In genomic region chr11:125968363-125968762, GRCh38 we compare ENCODE assay signal across 12 cellular contexts. TPM values are rescaled to one million over a fixed set of nuclear protein-coding genes. Genes with fewer than 3 reads are reported as not detected.
DNase-seq lines count a peak whose midpoint lies in the region; ATAC-seq, FAIRE-seq and TF ChIP-seq lines count a peak whose summit lies in the region.
"Had no signal": no experiment of that assay in that cellular context is flagged by ENCODE, and none has a peak within 500 bp of the region (broad histone marks: within the 10 kb centered on the region; RNA-seq: fewer than 3 reads in every experiment).

No MANE protein-coding gene starts in this region.

- no peak overlapping the region for H2AFZ ChIP-seq in HepG2 (ENCODE audit: low read length)

- H3K27me3 ChIP-seq in HepG2 (ENCODE audit: control insufficient read depth in 1 of 2, insufficient read depth in 2 of 2, low read length in 2 of 2) = no peaks in the 10 kb centered on the region

- CTCF ChIA-PET in HepG2 (lab: Yijun Ruan, JAX; ENCODE audit: low intra/inter-chr PET ratio, low total read pairs) = no interaction called here
- CTCF ChIA-PET in activated CD8-positive, alpha-beta memory T cell treated with anti-CD3 and anti-CD28 coated beads, Interleukin-2, amount 10 ng/mL, durations not matched to agents 7 days and 5 days (lab: Charles Lee) = no interaction called here

- peak; percentile 88 for ATAC-seq in HepG2
- ATAC-seq in activated CD8-positive, alpha-beta memory T cell treated with anti-CD3 and anti-CD28 coated beads, Interleukin-2, amount 10 ng/mL, durations not matched to agents 7 days and 5 days = no peak

- peak; percentile 30 for FAIRE-seq in HepG2 (lab: Jason Lieb, UNC)

- DNase-seq in DMS53 treated with DMSO at 0.1 percent for 48 hours (lab: John Stamatoyannopoulos, UW; ENCODE audit: unreplicated experiment) = peak; percentile 48
- DNase-seq in NOMO-1 (lab: John Stamatoyannopoulos, UW; ENCODE audit: unreplicated experiment in 2 of 2) = peak; percentile 80 to 84
- DNase-seq in HepG2 (ENCODE audit: low spot score) = peak; percentile 70
- DNase-seq in A172 (ENCODE audit: low spot score) = no peak
- no peak for DNase-seq in NCI-H1417 (lab: John Stamatoyannopoulos, UW)
- no peak for DNase-seq in activated CD8-positive, alpha-beta memory T cell treated with anti-CD3 and anti-CD28 coated beads, Interleukin-2, amount 10 ng/mL, durations not matched to agents 7 days and 5 days
- DNase-seq in occipital lobe (lab: John Stamatoyannopoulos, UW) = no peak
- DNase-seq: activated CD4-positive, CD25-positive, alpha-beta regulatory T cell; activated CD8-positive, alpha-beta memory T cell treated with anti-CD3 and anti-CD28 coated beads for 24 hours; NCI-H2029 had no signal

- intact Hi-C loops in HepG2 (cut with micrococcal nuclease; ENCODE audit: unreplicated experiment) = no loop called here

- H3K4me2 ChIP-seq in HepG2 (ENCODE audit: low read depth, low read length) = peak overlapping the region; percentile 39

- H3K4me3 ChIP-seq in HepG2 (replicated peaks in 1 of 3; ENCODE audit: insufficient read depth in 1 of 3, low read depth in 2 of 3, low read length in 3 of 3) = no peak overlapping the region

- TF ChIP-seq RAD21 in HepG2 (CRISPR knock-in tag; IDR thresholded peaks at IDR 0.05) = no peak

- no peak overlapping the region; the same call in 1 of the 2 replicates for H3K9ac ChIP-seq in HepG2 (ENCODE audit: insufficient read depth, low read depth, low read length)

- H3K4me3 Mint-ChIP-seq in activated CD8-positive, alpha-beta memory T cell treated with anti-CD3 and anti-CD28 coated beads, Interleukin-2, amount 10 ng/mL, durations not matched to agents 7 days and 5 days = no peak overlapping the region

- H3K36me3 Mint-ChIP-seq in activated CD8-positive, alpha-beta memory T cell treated with anti-CD3 and anti-CD28 coated beads, Interleukin-2, amount 10 ng/mL, durations not matched to agents 7 days and 5 days = no peaks in the 10 kb centered on the region

- H3K36me3 ChIP-seq in HepG2 (replicated peaks in 1 of 2; ENCODE audit: control insufficient read depth in 1 of 2, insufficient read depth in 2 of 2, low read length in 2 of 2) = no peaks in the 10 kb centered on the region

- H3K27ac ChIP-seq in VCaP (peak overlapping the region; percentile 7), HepG2 (ENCODE audit: extremely low read length, insufficient read depth, low read length) (peak overlapping the region; percentile 50)

- H3K79me2 ChIP-seq in HepG2 (ENCODE audit: insufficient read depth, low read length) = no peaks in the 10 kb centered on the region

- in situ Hi-C loops in HepG2 (cut with HindIII; ENCODE audit: extremely low pct_ligation_motif_present, low pct_unique_long_range_greater_than_20kb) = no loop called here

- TF ChIP-seq EP300 in HepG2 (IDR thresholded peaks at IDR 0.05; ENCODE audit: low read depth in 2 of 2, low read length in 2 of 2) (peak in 1 of 2 experiments; percentile 36; a peak in 1 of 4 replicates), HepG2 (CRISPR knock-in tag; IDR thresholded peaks at IDR 0.05; ENCODE audit: borderline replicate concordance) (no peak)

- H3K27ac Mint-ChIP-seq in activated CD8-positive, alpha-beta memory T cell treated with anti-CD3 and anti-CD28 coated beads, Interleukin-2, amount 10 ng/mL, durations not matched to agents 7 days and 5 days = no peak overlapping the region

- TF ChIP-seq POLR2A in HepG2 (IDR thresholded peaks at IDR 0.05; ENCODE audit: insufficient read depth in 1 of 2, low read depth in 2 of 2, low read length in 2 of 2) = no peak

- peaks cover 13% of the 10 kb centered on the region for H3K27me3 Mint-ChIP-seq in activated CD8-positive, alpha-beta memory T cell treated with anti-CD3 and anti-CD28 coated beads, Interleukin-2, amount 10 ng/mL, durations not matched to agents 7 days and 5 days

- TF ChIP-seq CTCF in VCaP (conservative IDR thresholded peaks at IDR 0.05) (no peak), HepG2 (CRISPR knock-in tag; IDR thresholded peaks at IDR 0.05) (no peak)

- no peaks in the 10 kb centered on the region for H3K4me1 Mint-ChIP-seq in activated CD8-positive, alpha-beta memory T cell treated with anti-CD3 and anti-CD28 coated beads, Interleukin-2, amount 10 ng/mL, durations not matched to agents 7 days and 5 days

- BruUV-seq in HepG2 (replicated peaks; lab: Mats Ljungman, UMichigan) = no TSS peak

- POLR2A ChIA-PET in HepG2 (lab: Yijun Ruan, JAX) = no interaction called here

- H3K9me3 Mint-ChIP-seq in activated CD8-positive, alpha-beta memory T cell treated with anti-CD3 and anti-CD28 coated beads, Interleukin-2, amount 10 ng/mL, durations not matched to agents 7 days and 5 days (ENCODE audit: low read depth) = no peaks in the 10 kb centered on the region

- H3K4me1 ChIP-seq in HepG2 (ENCODE audit: insufficient read depth, low read length) = peaks cover 28% of the 10 kb centered on the region

- H3K9me3 ChIP-seq in HepG2 (ENCODE audit: low read length) = no peaks in the 10 kb centered on the region

- H4K20me1 ChIP-seq in HepG2 (ENCODE audit: insufficient read depth, low read length) = no peaks in the 10 kb centered on the region

- WGBS in HepG2 (ENCODE audit: low lambda C conversion rate) = 81% methylated on average over 7 of the region's 7 CpGs

TF ChIP-seq in HepG2, 621 proteins besides CTCF, POLR2A, EP300 and RAD21 (continues in another document):
- TF ChIP-seq ARID3A (IDR thresholded peaks at IDR 0.05; ENCODE audit: low read depth, low read length) (peak; percentile 65; the same call in 1 of the 2 replicates), AGO1 (IDR thresholded peaks at IDR 0.05; ENCODE audit: low read depth, low read length, poor library complexity, severe bottlenecking) (no peak), THYN1 (CRISPR knock-in tag; IDR thresholded peaks at IDR 0.05; ENCODE audit: borderline replicate concordance, low read depth) (no peak), IKZF5 (CRISPR knock-in tag; IDR thresholded peaks at IDR 0.05) (no peak), ZNF180 (CRISPR knock-in tag; IDR thresholded peaks at IDR 0.05; ENCODE audit: borderline replicate concordance, low read depth) (no peak), ZNF737 (CRISPR knock-in tag; IDR thresholded peaks at IDR 0.05; ENCODE audit: borderline replicate concordance) (no peak), GATAD2A (CRISPR knock-in tag; IDR thresholded peaks at IDR 0.05) (0 out of 2 replicates have a peak, but pooled peaks have one; percentile 31), MIXL1 (CRISPR knock-in tag; IDR thresholded peaks at IDR 0.05) (0 out of 2 replicates have a peak, but pooled peaks have one; percentile 28), GFI1 (CRISPR knock-in tag; IDR thresholded peaks at IDR 0.05; ENCODE audit: borderline replicate concordance) (peak; percentile 58; the same call in 1 of the 2 replicates), ZC3H13 (CRISPR knock-in tag; IDR thresholded peaks at IDR 0.05) (no peak), HNF4A (CRISPR knock-in tag; IDR thresholded peaks at IDR 0.05) (peak; percentile 77)

RNA-seq across cellular contexts. Expression of gene VSIG10L2, which starts 22.5 kb away (rescaled TPM):
- total RNA-seq in HepG2 (2016; rRNA removed; fragmentation: Illumina TruSeq; extraction: Trizol) (not detected in 2 replicates), occipital lobe (not detected)
- total RNA-seq in HepG2 (2016; cell fraction: cytosol; rRNA removed; fragmentation: Illumina TruSeq; extraction: Trizol; ENCODE audit: low read depth) = not detected in 2 replicates
- 0.04 TPM in 1 of 2 replicates, not detected in the other for total RNA-seq in HepG2 (2016; cell fraction: insoluble cytoplasmic fraction; rRNA removed; fragmentation: Illumina TruSeq; extraction: Trizol)
- not detected in 2 replicates for total RNA-seq in HepG2 (2016; cell fraction: membrane; rRNA removed; fragmentation: Illumina TruSeq; extraction: Trizol)
- not detected in 2 replicates for total RNA-seq in HepG2 (2016; cell fraction: nucleus; rRNA removed; fragmentation: Illumina TruSeq; extraction: Trizol)
- 0.13 and 0.21 TPM in 2 replicates for polyA plus RNA-seq in HepG2 (2011; rRNA removed)
- polyA plus RNA-seq in HepG2 (2011; cell fraction: cytosol; rRNA removed) = 0.04 and 0.05 TPM in 2 replicates
- 0.16 and 0.27 TPM in 2 replicates for polyA plus RNA-seq in HepG2 (2011; cell fraction: nucleus; rRNA removed)
- 0.07 TPM in 1 of 2 replicates, not detected in the other for polyA plus RNA-seq in HepG2 (2012)
- polyA plus RNA-seq in HepG2 (2016; cell fraction: cytosol; fragmentation: Illumina TruSeq; extraction: Trizol; ENCODE audit: low read depth) = not detected in 2 replicates
- not detected in 2 replicates for polyA plus RNA-seq in HepG2 (2016; cell fraction: insoluble cytoplasmic fraction; fragmentation: Illumina TruSeq; extraction: Trizol; ENCODE audit: low read depth)
- not detected in 2 replicates for polyA plus RNA-seq in HepG2 (2016; cell fraction: membrane; fragmentation: Illumina TruSeq; extraction: Trizol; ENCODE audit: low read depth)
- not detected in 2 replicates for polyA plus RNA-seq in HepG2 (2016; cell fraction: nucleus; fragmentation: Illumina TruSeq; extraction: Trizol; ENCODE audit: insufficient read depth, low read depth)
- polyA minus RNA-seq in HepG2 (2011; rRNA and poly(A)+ RNA removed; ENCODE audit: low replicate concordance) = 0.04 TPM in 1 of 2 replicates, not detected in the other
- polyA minus RNA-seq in HepG2 (2011; cell fraction: cytosol; rRNA and poly(A)+ RNA removed) = not detected in 2 replicates
- polyA minus RNA-seq in HepG2 (2011; cell fraction: nucleus; rRNA and poly(A)+ RNA removed) = 0.13 TPM in 1 of 2 replicates, not detected in the other
- total RNA-seq in A172 (2014; rRNA removed; shearing (Covaris generic)) = not detected in 2 replicates
- total RNA-seq in activated CD8-positive, alpha-beta memory T cell treated with anti-CD3 and anti-CD28 coated beads, Interleukin-2, amount 10 ng/mL, durations not matched to agents 7 days and 5 days = not detected
- polyA plus RNA-seq: neural cell had no signal

Comparison
In these comparisons a context has a peak if more than half of its experiments do, and no peak if none do; other contexts are left out.
1. DNase-seq: peak in DMS53 treated with DMSO at 0.1 percent for 48 hours (single experiment), NOMO-1 (2 of 2) and HepG2 (single experiment); none in A172 (single experiment), NCI-H1417 (0 of 3), activated CD8-positive, alpha-beta memory T cell treated with anti-CD3 and anti-CD28 coated beads, Interleukin-2, amount 10 ng/mL, durations not matched to agents 7 days and 5 days (single experiment) and occipital lobe (single experiment).